9 cellular contexts compared by ENCODE assay signal in the genomic region with DNA sequence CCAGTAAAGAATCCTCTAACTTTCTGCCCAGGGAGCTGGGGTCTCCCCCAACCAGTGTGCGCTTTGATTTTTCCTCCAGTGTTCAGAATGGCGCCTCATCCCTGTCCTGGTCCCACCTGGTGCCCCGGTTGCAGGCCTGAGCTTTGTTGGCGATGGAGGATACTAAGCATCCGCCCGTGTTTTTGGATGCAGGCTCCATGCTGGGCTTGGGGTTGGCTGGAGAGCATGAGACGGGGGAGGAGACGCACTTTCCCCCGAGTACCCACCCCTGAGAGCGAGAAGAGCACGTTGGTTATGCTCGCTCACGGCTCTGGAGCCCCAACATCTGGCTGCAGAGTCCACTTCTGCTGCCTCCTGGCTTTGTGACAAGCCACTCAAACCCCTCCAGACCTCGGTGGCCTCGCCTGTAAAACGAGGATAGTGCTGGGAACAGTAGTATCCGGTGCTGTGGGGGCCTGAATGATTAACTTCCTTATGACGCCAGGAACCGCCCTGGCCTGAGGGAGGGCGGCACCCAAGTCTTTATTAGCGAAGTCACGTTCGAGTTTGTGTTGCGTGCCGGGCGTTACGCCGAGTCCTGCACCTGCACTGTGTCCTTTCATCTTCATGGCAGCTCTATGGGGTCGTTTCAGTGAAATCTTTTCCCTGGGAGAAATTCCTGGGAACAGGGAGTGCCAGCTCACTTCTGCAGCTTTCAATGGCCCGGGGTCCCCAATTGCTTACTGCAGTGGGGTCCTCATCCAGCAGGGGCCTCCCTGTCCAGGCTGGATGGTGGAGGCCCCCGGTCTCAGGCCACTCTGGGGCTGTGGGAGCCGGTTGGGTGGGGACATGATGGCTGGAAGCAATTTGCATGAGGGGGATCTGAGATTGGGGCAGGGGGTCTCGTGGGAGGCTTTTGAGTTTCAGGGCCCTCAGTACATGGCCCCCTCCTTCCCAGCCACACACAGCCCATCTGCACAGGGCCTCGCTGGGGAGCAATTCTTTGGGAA. TPM values are rescaled to one million over a fixed set of nuclear protein-coding genes. Genes with fewer than 3 reads are reported as not detected.
DNase-seq lines count a peak whose midpoint lies in the region; ATAC-seq, FAIRE-seq and TF ChIP-seq lines count a peak whose summit lies in the region.
"Had no signal": no experiment of that assay in that cellular context is flagged by ENCODE, and none has a peak within 500 bp of the region (broad histone marks: within the 10 kb centered on the region; RNA-seq: fewer than 3 reads in every experiment).

No MANE protein-coding gene starts in this region.

- no peaks in the 10 kb centered on the region for H3K36me3 ChIP-seq in Peyer's patch
- no peaks in the 10 kb centered on the region for H3K36me3 ChIP-seq in pancreas
- no peaks in the 10 kb centered on the region for H3K36me3 ChIP-seq in WERI-Rb-1

- no peaks in the 10 kb centered on the region for H3K9me3 ChIP-seq in Peyer's patch
- no peaks in the 10 kb centered on the region for H3K9me3 ChIP-seq in pancreas
- H3K9me3 ChIP-seq in WERI-Rb-1 (ENCODE audit: severe bottlenecking) = no peaks in the 10 kb centered on the region

- H3K4me1 ChIP-seq in Peyer's patch = peaks cover 0 to 19% (median 0%) of the 10 kb centered on the region in 4 donors
- H3K4me1 ChIP-seq in pancreas = no peaks in the 10 kb centered on the region

- H3K36me3 Mint-ChIP-seq in effector memory CD8-positive, alpha-beta T cell (ENCODE audit: insufficient read depth) = no peaks in the 10 kb centered on the region
- H3K36me3 Mint-ChIP-seq: mesothelial cell of epicardium had no signal

- no peaks in the 10 kb centered on the region for H3K9me3 Mint-ChIP-seq in effector memory CD8-positive, alpha-beta T cell
- H3K9me3 Mint-ChIP-seq: mesothelial cell of epicardium had no signal

- FAIRE-seq in pancreas (lab: Jason Lieb, UNC) = no peak
- FAIRE-seq in H54 (lab: Jason Lieb, UNC) = no peak

- intact Hi-C loops in pancreas (cut with DNase I) = no loop called here

- H3K27ac ChIP-seq in Peyer's patch = peak overlapping the region in 2 of 4 donors; percentile 5 to 44
- no peak overlapping the region for H3K27ac ChIP-seq in pancreas
- no peak overlapping the region for H3K27ac ChIP-seq in WERI-Rb-1

- no peak for TF ChIP-seq POLR2A in Peyer's patch (IDR thresholded peaks at IDR 0.05)
- no peak for TF ChIP-seq POLR2A in H54 (IDR thresholded peaks at IDR 0.05; ENCODE audit: low read depth, low read length)

- ATAC-seq in pancreas (peak in 3 of 4 donors; percentile 52 to 60 (median 55)), GM21447 (IDR thresholded peaks at IDR 0.05; ENCODE audit: unreplicated experiment) (no peak)
- ATAC-seq in effector memory CD8-positive, alpha-beta T cell (replicated peaks) = no peak

- peak; percentile 18 for DNase-seq in DMS53 treated with DMSO at 0.1 percent for 48 hours (lab: John Stamatoyannopoulos, UW; ENCODE audit: unreplicated experiment)
- peak in 2 of 3 donors; percentile 67 to 70 for DNase-seq in Peyer's patch
- peak; percentile 19 for DNase-seq in glomerular visceral epithelial cell (ENCODE audit: extremely low spot score)
- DNase-seq in pancreas = peak in 1 of 6 donors; percentile 38
- no peak for DNase-seq in WERI-Rb-1
- DNase-seq in effector memory CD8-positive, alpha-beta T cell = no peak
- no peak for DNase-seq in H54 (ENCODE audit: insufficient read length, low spot score)

- no peak overlapping the region for H3K4me3 ChIP-seq in Peyer's patch
- no peak overlapping the region for H3K4me3 ChIP-seq in pancreas
- no peak overlapping the region for H3K4me3 ChIP-seq in WERI-Rb-1 (ENCODE audit: low read depth, low read length)

- WGBS in pancreas, 2 donors = 43% methylated on average over 34 of the region's 34 CpGs

- peak overlapping the region in 1 of 2 donors; percentile 69 for H3K27ac Mint-ChIP-seq in effector memory CD8-positive, alpha-beta T cell
- H3K27ac Mint-ChIP-seq: mesothelial cell of epicardium had no signal

- H3K4me1 Mint-ChIP-seq in effector memory CD8-positive, alpha-beta T cell (ENCODE audit: low read depth in 2 of 2) = no peaks in the 10 kb centered on the region

- H3K4me3 Mint-ChIP-seq in effector memory CD8-positive, alpha-beta T cell = no peak overlapping the region
- H3K4me3 Mint-ChIP-seq: mesothelial cell of epicardium had no signal

- H3K27me3 Mint-ChIP-seq in effector memory CD8-positive, alpha-beta T cell = peaks cover 10 to 13% of the 10 kb centered on the region in 2 donors

- no peak for TF ChIP-seq CTCF in Peyer's patch (IDR thresholded peaks at IDR 0.05)
- TF ChIP-seq CTCF in pancreas (IDR thresholded peaks at IDR 0.05) = no peak
- TF ChIP-seq CTCF in WERI-Rb-1 (IDR thresholded peaks at IDR 0.05; ENCODE audit: low read depth, low read length) = no peak

- no peaks in the 10 kb centered on the region for H3K27me3 ChIP-seq in Peyer's patch
- no peaks in the 10 kb centered on the region for H3K27me3 ChIP-seq in pancreas
- no peaks in the 10 kb centered on the region for H3K27me3 ChIP-seq in WERI-Rb-1 (ENCODE audit: insufficient read depth, low read depth, severe bottlenecking)

RNA-seq across cellular contexts. Expression of a gene that starts 25.5 kb away (rescaled TPM):
- total RNA-seq in Peyer's patch (not detected), pancreas (not detected)
- not detected for polyA plus RNA-seq in pancreas
- total RNA-seq: mesothelial cell of epicardium had no signal

RNA-seq across cellular contexts. Expression of a gene that starts 51.6 kb away (rescaled TPM):
- total RNA-seq in Peyer's patch (10 to 100 TPM; 30.2 to 59.5 (median 49.2) TPM), pancreas (10 to 100 TPM in 3 of 6 donors, 1 to 10 TPM in 3; 8.5 to 13.3 (median 10.7) TPM)
- 10 to 100 TPM; 33.0 to 41.3 TPM for polyA plus RNA-seq in pancreas

RNA-seq across cellular contexts. Expression of a gene that starts 51.6 kb away (rescaled TPM):
- total RNA-seq in Peyer's patch (10 to 100 TPM; 27.4 to 49.5 (median 38.1) TPM), pancreas (10 to 100 TPM; 17.9 to 28.1 (median 23.6) TPM)
- 10 to 100 TPM; 38.1 to 42.1 TPM for polyA plus RNA-seq in pancreas

RNA-seq across cellular contexts. Expression of a gene that starts 57.8 kb away (rescaled TPM):
- total RNA-seq in Peyer's patch = 10 to 100 TPM in 1 of 4 donors, 1 to 10 TPM in 3; 4.2 to 21.9 (median 5.2) TPM
- total RNA-seq in pancreas = 1 to 10 TPM in 4 of 6 donors, under 1 TPM in 2; 0.37 to 2.5 (median 1.4) TPM
- 1 to 10 TPM; 4.0 to 4.2 TPM for polyA plus RNA-seq in pancreas

Comparison
In these comparisons a context has a peak if more than half of its experiments do, and no peak if none do; other contexts are left out.
1. DNase-seq: peak in DMS53 treated with DMSO at 0.1 percent for 48 hours (single experiment), Peyer's patch (2 of 3) and glomerular visceral epithelial cell (single experiment); none in WERI-Rb-1 (single experiment), effector memory CD8-positive, alpha-beta T cell (0 of 3) and H54 (single experiment).
2. ATAC-seq: peak in pancreas (3 of 4); none in GM21447 (single experiment) and effector memory CD8-positive, alpha-beta T cell (single experiment).